In genomic region chr4:78638324-78639172, GRCh38 we compare ENCODE assay signal across 10 cellular contexts.
A peak's percentile ranks its signal among the peaks of the same experiment; 100 is the strongest.
DNase-seq lines count a peak whose midpoint lies in the region; ATAC-seq and TF ChIP-seq lines count a peak whose summit lies in the region.
"Had no signal": no experiment of that assay in that cellular context is flagged by ENCODE, and none has a peak within 500 bp of the region (broad histone marks: within the 10 kb centered on the region; RNA-seq: fewer than 3 reads in every experiment).

No MANE protein-coding gene starts in this region.

- H3K23ac ChIP-seq in trophoblast cell (ENCODE audit: low read length), result no peak overlapping the region

- TF ChIP-seq CTCF in GM10248 (IDR thresholded peaks at IDR 0.05; ENCODE audit: control extremely low read depth, extremely low read depth, low read depth, missing control alignments), result no peak
- no peak for TF ChIP-seq CTCF in Caco-2 (IDR thresholded peaks at IDR 0.05; ENCODE audit: insufficient read depth in 1 of 2, low read depth in 1 of 2, low read length in 1 of 2, severe bottlenecking in 1 of 2, unreplicated experiment in 1 of 2)

- H3K4me1 Mint-ChIP-seq in activated CD8-positive, alpha-beta T cell treated with anti-CD3 and anti-CD28 coated beads, Interleukin-2, amount 10 ng/mL, durations not matched to agents 7 days and 5 days (ENCODE audit: low read depth), result peaks cover 60% of the 10 kb centered on the region
- no peaks in the 10 kb centered on the region for H3K4me1 Mint-ChIP-seq in Caco-2 (ENCODE audit: low read depth, unreplicated experiment)

- no peak overlapping the region for H3K14ac ChIP-seq in trophoblast cell (ENCODE audit: low read length)

- no peak overlapping the region for H2BK12ac ChIP-seq in trophoblast cell (ENCODE audit: low read length)

- no CpG with 5 or more reads among the region's 4 CpGs for WGBS in trophoblast cell (ENCODE audit: extremely low coverage, insufficient coverage, insufficient read length)

- H2BK5ac ChIP-seq in trophoblast cell (ENCODE audit: low read depth, low read length, poor library complexity), result no peak overlapping the region

- DNase-seq in GM10248 (ENCODE audit: extremely low spot score) (peak; percentile 31), trophoblast cell (no peak), Caco-2 (no peak), NCI-H1436 treated with DMSO at 0.1 percent for 48 hours (lab: John Stamatoyannopoulos, UW) (no peak), cerebellar cortex (ENCODE audit: low spot score) (no peak)
- no peak for DNase-seq in activated CD8-positive, alpha-beta T cell treated with anti-CD3 and anti-CD28 coated beads, Interleukin-2, amount 10 ng/mL, durations not matched to agents 7 days and 5 days
- DNase-seq: activated T-cell treated with anti-CD3 and anti-CD28 coated beads, Interleukin-2, amount 50 U/mL, for 4 hours; head of caudate nucleus had no signal

- peaks cover 3% of the 10 kb centered on the region for H3K36me3 Mint-ChIP-seq in activated CD8-positive, alpha-beta T cell treated with anti-CD3 and anti-CD28 coated beads, Interleukin-2, amount 10 ng/mL, durations not matched to agents 7 days and 5 days (ENCODE audit: low read depth)
- no peaks in the 10 kb centered on the region for H3K36me3 Mint-ChIP-seq in Caco-2 (ENCODE audit: insufficient read depth, unreplicated experiment)

- no peak overlapping the region for H4K8ac ChIP-seq in trophoblast cell (ENCODE audit: low read depth, low read length)

- H4K12ac ChIP-seq in trophoblast cell (ENCODE audit: low read depth, low read length), result no peak overlapping the region

- no peak overlapping the region for H2AK5ac ChIP-seq in trophoblast cell (ENCODE audit: low read length)

- CTCF ChIA-PET in GM10248 (lab: Yijun Ruan, JAX) (interaction anchor here (1.4 kb wide), 1 partner anchor 14 kb away, joined by 5 read pairs; no protein-coding TSS in a partner anchor), Caco-2 (lab: Charles Lee) (no interaction called here)
- CTCF ChIA-PET in activated CD8-positive, alpha-beta T cell treated with anti-CD3 and anti-CD28 coated beads, Interleukin-2, amount 10 ng/mL, durations not matched to agents 7 days and 5 days (lab: Charles Lee), result interaction anchor here (2.1 kb wide), 1 partner anchor 9 kb away, joined by 6 read pairs; no protein-coding TSS in a partner anchor

- no peak overlapping the region for H3K9ac ChIP-seq in trophoblast cell (ENCODE audit: low read length)

- peak overlapping the region; percentile 95 for H3K27ac Mint-ChIP-seq in activated CD8-positive, alpha-beta T cell treated with anti-CD3 and anti-CD28 coated beads, Interleukin-2, amount 10 ng/mL, durations not matched to agents 7 days and 5 days
- no peak overlapping the region for H3K27ac Mint-ChIP-seq in Caco-2 (ENCODE audit: unreplicated experiment)

- no peaks in the 10 kb centered on the region for H3K79me2 ChIP-seq in trophoblast cell (ENCODE audit: control insufficient read depth, insufficient read depth, low read length, poor library complexity)

- H3K4me3 ChIP-seq in trophoblast cell (ENCODE audit: low read depth, low read length) (no peak overlapping the region), Caco-2 (ENCODE audit: low read depth, low read length) (no peak overlapping the region)

- no peak overlapping the region for H3K27ac ChIP-seq in trophoblast cell (ENCODE audit: low read depth, low read length)

- ATAC-seq in GM19455 (IDR thresholded peaks at IDR 0.05; ENCODE audit: unreplicated experiment) (peak; percentile 81), HG03159 (IDR thresholded peaks at IDR 0.05; ENCODE audit: unreplicated experiment) (peak; percentile 88)
- ATAC-seq in activated CD8-positive, alpha-beta T cell treated with anti-CD3 and anti-CD28 coated beads, Interleukin-2, amount 10 ng/mL, durations not matched to agents 7 days and 5 days, result peak; percentile 46
- ATAC-seq: activated T-cell treated with anti-CD3 and anti-CD28 coated beads, Interleukin-2, amount 50 U/mL, for 4 hours had no signal

- H3K18ac ChIP-seq in trophoblast cell (ENCODE audit: low read length), result no peak overlapping the region

- H3K9me3 ChIP-seq in trophoblast cell (ENCODE audit: insufficient read depth, low read depth, low read length), result no peaks in the 10 kb centered on the region
- no peaks in the 10 kb centered on the region for H3K9me3 ChIP-seq in Caco-2

- no peaks in the 10 kb centered on the region for H3K79me1 ChIP-seq in trophoblast cell (ENCODE audit: low read length)

- no TSS peak for BruUV-seq in Caco-2 (replicated peaks; lab: Mats Ljungman, UMichigan)

- no peak overlapping the region for H2BK120ac ChIP-seq in trophoblast cell (ENCODE audit: insufficient read depth, low read length, poor library complexity)

- no peak overlapping the region for H4K91ac ChIP-seq in trophoblast cell (ENCODE audit: low read depth, low read length)

- H3K27me3 Mint-ChIP-seq in activated CD8-positive, alpha-beta T cell treated with anti-CD3 and anti-CD28 coated beads, Interleukin-2, amount 10 ng/mL, durations not matched to agents 7 days and 5 days (ENCODE audit: low read depth), result peaks cover 4% of the 10 kb centered on the region
- H3K27me3 Mint-ChIP-seq in Caco-2 (ENCODE audit: insufficient read depth, unreplicated experiment), result no peaks in the 10 kb centered on the region

- H2AFZ ChIP-seq in trophoblast cell (ENCODE audit: insufficient read depth, low read length, poor library complexity), result no peak overlapping the region

- H3K36me3 ChIP-seq in trophoblast cell (ENCODE audit: control insufficient read depth in 1 of 2, insufficient read depth in 2 of 2, low read length in 2 of 2), result no peaks in the 10 kb centered on the region
- H3K36me3 ChIP-seq in Caco-2 (ENCODE audit: control insufficient read depth, insufficient read depth, low read length), result no peaks in the 10 kb centered on the region

- H3K27me3 ChIP-seq in trophoblast cell (ENCODE audit: insufficient read depth, low read length) (no peaks in the 10 kb centered on the region), Caco-2 (replicated peaks; ENCODE audit: control insufficient read depth, insufficient read depth, low read length) (no peaks in the 10 kb centered on the region)

- H3K4me2 ChIP-seq in trophoblast cell (ENCODE audit: low read length), result no peak overlapping the region

- H3K4me1 ChIP-seq in trophoblast cell (ENCODE audit: control insufficient read depth in 1 of 2, insufficient read depth in 2 of 2, low read length in 2 of 2) (peaks cover 4 to 5% of the 10 kb centered on the region in 2 experiments), Caco-2 (no peaks in the 10 kb centered on the region)

- no peak overlapping the region for H3K4ac ChIP-seq in trophoblast cell (ENCODE audit: low read depth, low read length)

- intact Hi-C loops in Caco-2 (cut with micrococcal nuclease; ENCODE audit: unreplicated experiment), result no loop called here

- no peaks in the 10 kb centered on the region for H3K9me3 Mint-ChIP-seq in activated CD8-positive, alpha-beta T cell treated with anti-CD3 and anti-CD28 coated beads, Interleukin-2, amount 10 ng/mL, durations not matched to agents 7 days and 5 days (ENCODE audit: insufficient read depth)
- no peaks in the 10 kb centered on the region for H3K9me3 Mint-ChIP-seq in Caco-2 (ENCODE audit: unreplicated experiment)
- H3K9me3 Mint-ChIP-seq: activated T-cell treated with anti-CD3 and anti-CD28 coated beads, Interleukin-2, amount 50 U/mL, for 4 hours had no signal

- POLR2A ChIA-PET in GM10248 (lab: Yijun Ruan, JAX) (no interaction called here), Caco-2 (lab: Charles Lee) (no interaction called here)
- POLR2A ChIA-PET in activated CD8-positive, alpha-beta T cell treated with anti-CD3 and anti-CD28 coated beads, Interleukin-2, amount 10 ng/mL, durations not matched to agents 7 days and 5 days (lab: Charles Lee), result interaction anchor here (0.6 kb wide), 1 partner anchor 299 kb away, joined by 3 read pairs; no protein-coding TSS in a partner anchor

- peak overlapping the region; percentile 56 for H3K4me3 Mint-ChIP-seq in activated CD8-positive, alpha-beta T cell treated with anti-CD3 and anti-CD28 coated beads, Interleukin-2, amount 10 ng/mL, durations not matched to agents 7 days and 5 days
- no peak overlapping the region for H3K4me3 Mint-ChIP-seq in Caco-2 (ENCODE audit: unreplicated experiment)
- H3K4me3 Mint-ChIP-seq: activated T-cell treated with anti-CD3 and anti-CD28 coated beads, Interleukin-2, amount 50 U/mL, for 4 hours had no signal
